Comparison of ENCODE assay signal across 1 cellular context in the genomic region with DNA sequence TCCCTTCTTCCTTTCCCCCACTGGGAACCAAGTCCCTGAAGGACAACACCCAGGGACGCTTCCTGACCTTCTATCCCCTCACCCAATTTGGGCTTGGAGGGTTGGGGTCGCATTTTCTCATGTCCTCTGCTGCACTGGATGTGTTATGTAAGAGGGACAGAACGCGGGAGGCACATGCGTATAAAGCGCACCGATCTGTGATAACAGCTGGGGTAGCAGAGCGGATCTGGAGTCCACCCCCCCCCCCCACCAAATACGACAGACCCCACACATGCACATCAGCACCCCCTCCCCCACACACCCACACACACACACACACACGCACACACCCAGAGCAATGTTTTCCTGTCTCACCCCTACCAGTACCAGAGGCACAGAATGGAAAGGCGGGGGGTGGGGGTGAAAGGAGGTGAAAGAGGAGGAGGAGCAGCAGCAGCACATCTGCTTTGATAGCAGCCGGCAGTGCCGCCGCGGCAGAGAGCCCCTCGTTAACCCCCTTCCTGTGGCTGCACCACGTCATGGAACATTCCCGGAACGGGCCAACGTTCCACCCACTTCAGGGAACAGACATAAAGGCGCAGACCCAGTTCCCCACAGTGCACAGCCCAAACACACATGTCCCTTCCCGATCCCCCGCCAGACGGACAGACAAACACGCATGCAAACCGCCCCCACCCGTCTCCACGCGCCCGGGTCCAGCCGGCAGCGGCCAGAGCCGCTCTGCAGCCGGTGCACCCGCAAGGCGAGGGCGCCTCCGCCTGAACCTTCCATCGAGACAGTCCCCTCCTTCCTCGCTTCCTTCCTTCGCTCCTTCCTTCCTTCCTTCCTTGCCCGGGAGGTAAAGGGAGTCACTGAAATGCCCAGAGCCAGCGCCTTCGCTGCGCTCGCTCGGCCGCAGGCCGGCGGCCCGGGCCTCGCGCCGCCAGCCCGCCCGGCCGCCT.
TF ChIP-seq lines count a peak whose summit lies in the region.

No MANE protein-coding gene starts in this region.

TF ChIP-seq in HCT116, 20 proteins besides CTCF, POLR2A, EP300 and RAD21 (continued from another document):
- TF ChIP-seq JUND (IDR thresholded peaks at IDR 0.05) (no peak), TCF7L2 (IDR thresholded peaks at IDR 0.05; ENCODE audit: borderline replicate concordance, extremely low read depth, insufficient read depth, insufficient read length) (peak; percentile 93), CBX3 (IDR thresholded peaks at IDR 0.05; ENCODE audit: low read depth) (no peak; the same call in 1 of the 2 replicates), YY1 (IDR thresholded peaks at IDR 0.05; ENCODE audit: extremely low read depth, insufficient replicate concordance, low read depth, low read length) (no peak), POLR2AphosphoS5 (IDR thresholded peaks at IDR 0.05; ENCODE audit: low read depth, low read length) (peak; percentile 63; the same call in 1 of the 2 replicates), ZFX (IDR thresholded peaks at IDR 0.05) (peak; percentile 54)
